ENCODE assay signal across 23 cellular contexts in the genomic region with DNA sequence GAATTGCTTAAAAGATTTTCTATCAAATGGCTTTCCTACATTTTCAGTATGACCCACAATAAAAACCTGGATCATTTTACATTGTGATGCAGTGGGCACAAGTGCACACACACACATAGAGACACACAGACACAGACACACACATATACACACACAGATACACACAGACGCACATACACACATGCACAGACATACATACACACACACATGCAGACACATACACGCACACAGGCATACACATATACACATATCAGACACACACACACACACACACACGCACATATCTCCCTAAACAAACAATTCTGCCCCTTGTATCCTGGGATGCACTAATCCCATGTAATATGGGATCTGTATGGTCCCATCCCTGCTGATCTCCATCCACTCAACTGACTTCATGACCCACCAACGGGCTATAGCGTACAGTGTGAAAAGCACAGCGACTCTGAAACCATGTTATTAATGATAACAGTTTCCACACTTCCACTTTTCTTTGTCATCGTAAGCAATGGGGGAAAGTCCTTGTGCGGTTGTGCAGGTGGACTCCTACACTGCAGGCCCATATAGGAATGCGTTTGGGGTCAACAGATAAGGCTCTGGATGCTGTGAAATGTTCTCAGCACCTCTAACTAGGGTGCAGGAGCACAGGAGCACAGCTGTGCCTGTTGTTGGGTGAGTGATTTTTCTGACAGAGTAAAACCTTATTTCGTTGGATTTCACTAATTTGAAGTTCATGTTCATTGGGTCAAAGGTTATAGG.
"Had no signal": no experiment of that assay in that cellular context is flagged by ENCODE, and none has a peak within 500 bp of the region (broad histone marks: within the 10 kb centered on the region; RNA-seq: fewer than 3 reads in every experiment).

No MANE protein-coding gene starts in this region.

- H3K4me3 Mint-ChIP-seq: activated T-cell treated with anti-CD3 and anti-CD28 coated beads, Interleukin-2, amount 50 U/mL, for 24 hours; activated T-helper 17 cell treated with anti-CD3 and anti-CD28 coated beads, Interleukin-2, amount 50 U/mL, for 72 hours; dendritic cell treated with granulocyte-macrophage colony-stimulating factor and Interleukin-4, amounts not matched to agents 40 ng/mL and 50 ng/mL, for 4 days; mesothelial cell of epicardium; naive thymus-derived CD8-positive, alpha-beta T cell; T-cell had no signal

- H3K9me3 Mint-ChIP-seq: activated T-cell treated with anti-CD3 and anti-CD28 coated beads, Interleukin-2, amount 50 U/mL, for 24 hours; activated T-helper 17 cell treated with anti-CD3 and anti-CD28 coated beads, Interleukin-2, amount 50 U/mL, for 72 hours; dendritic cell treated with granulocyte-macrophage colony-stimulating factor and Interleukin-4, amounts not matched to agents 40 ng/mL and 50 ng/mL, for 4 days; naive thymus-derived CD8-positive, alpha-beta T cell; T-cell had no signal

- H3K4me1 ChIP-seq: psoas muscle had no signal

- H3K36me3 ChIP-seq: cardiac muscle cell had no signal

- H3K27me3 Mint-ChIP-seq: activated T-cell treated with anti-CD3 and anti-CD28 coated beads, Interleukin-2, amount 50 U/mL, for 24 hours; activated T-helper 17 cell treated with anti-CD3 and anti-CD28 coated beads, Interleukin-2, amount 50 U/mL, for 72 hours; dendritic cell treated with granulocyte-macrophage colony-stimulating factor and Interleukin-4, amounts not matched to agents 40 ng/mL and 50 ng/mL, for 4 days; naive thymus-derived CD8-positive, alpha-beta T cell; T-cell had no signal

- H3K4me3 ChIP-seq: body of pancreas, cardiac muscle cell, left ventricle myocardium inferior, psoas muscle, right atrium auricular region, spleen, upper lobe of right lung had no signal

- ATAC-seq: activated T-helper 17 cell treated with anti-CD3 and anti-CD28 coated beads, Interleukin-2, amount 50 U/mL, for 72 hours; body of pancreas; esophagus mucosa; naive thymus-derived CD8-positive, alpha-beta T cell; psoas muscle; stimulated activated naive CD8-positive, alpha-beta T cell treated with anti-CD3 and anti-CD28 coated beads, Interleukin-15, Interleukin-2, amounts not matched to agents 100 U/mL and 50 U/mL, for 24 hours; T-cell; upper lobe of right lung had no signal

- FAIRE-seq: frontal cortex had no signal

- H3K27me3 ChIP-seq: body of pancreas, cardiac muscle cell, right atrium auricular region, spleen, upper lobe of right lung had no signal

- H3K9me3 ChIP-seq: body of pancreas, left ventricle myocardium inferior, psoas muscle, right atrium auricular region, spleen, upper lobe of right lung had no signal

- H3K27ac ChIP-seq: cardiac muscle cell, left ventricle myocardium inferior, psoas muscle, right atrium auricular region, spleen, upper lobe of right lung had no signal

- DNase-seq: activated CD8-positive, alpha-beta memory T cell treated with anti-CD3 and anti-CD28 coated beads for 24 hours; activated CD8-positive, alpha-beta memory T cell treated with anti-CD3 and anti-CD28 coated beads, Interleukin-2, amount 50 U/mL, for 4 hours; activated naive CD4-positive, alpha-beta T cell; activated T-cell treated with anti-CD3 and anti-CD28 coated beads, Interleukin-2, amount 50 U/mL, for 24 hours; body of pancreas; effector CD8-positive, alpha-beta T cell; glutamatergic neuron; hippocampal formation; left ventricle myocardium inferior; naive thymus-derived CD8-positive, alpha-beta T cell; psoas muscle; spleen; stimulated activated CD4-positive, alpha-beta T cell treated with anti-CD3 and anti-CD28 coated beads, Interleukin-4, amount 100 ng/mL, for 24 hours; stimulated activated naive CD8-positive, alpha-beta T cell treated with anti-CD3 and anti-CD28 coated beads, Interleukin-15, Interleukin-2, amounts not matched to agents 100 U/mL and 50 U/mL, for 24 hours; T-cell; upper lobe of right lung had no signal

- H3K27ac Mint-ChIP-seq: activated T-cell treated with anti-CD3 and anti-CD28 coated beads, Interleukin-2, amount 50 U/mL, for 24 hours; activated T-helper 17 cell treated with anti-CD3 and anti-CD28 coated beads, Interleukin-2, amount 50 U/mL, for 72 hours; dendritic cell treated with granulocyte-macrophage colony-stimulating factor and Interleukin-4, amounts not matched to agents 40 ng/mL and 50 ng/mL, for 4 days; mesothelial cell of epicardium; T-cell had no signal
